1 cellular context compared by ENCODE assay signal in genomic region chr6:45946887-45947286, GRCh38.
TF ChIP-seq lines count a peak whose summit lies in the region.

No MANE protein-coding gene starts in this region.

TF ChIP-seq in SK-N-SH treated with all-trans-retinoic acid at 6 μM for 48 hours, 23 proteins besides CTCF, POLR2A, EP300 and RAD21 (continued from another document):
- TF ChIP-seq CSRNP3 (CRISPR knock-in tag; IDR thresholded peaks at IDR 0.05) (no peak), ZNF565 (CRISPR knock-in tag; conservative IDR thresholded peaks at IDR 0.05; ENCODE audit: low read depth) (no peak), ZNF8 (CRISPR knock-in tag; IDR thresholded peaks at IDR 0.05) (no peak), POU6F1 (CRISPR knock-in tag; IDR thresholded peaks at IDR 0.05; ENCODE audit: borderline replicate concordance, low read depth) (no peak), PPARA (CRISPR knock-in tag; IDR thresholded peaks at IDR 0.05; ENCODE audit: borderline replicate concordance) (no peak)
